In the genomic region with DNA sequence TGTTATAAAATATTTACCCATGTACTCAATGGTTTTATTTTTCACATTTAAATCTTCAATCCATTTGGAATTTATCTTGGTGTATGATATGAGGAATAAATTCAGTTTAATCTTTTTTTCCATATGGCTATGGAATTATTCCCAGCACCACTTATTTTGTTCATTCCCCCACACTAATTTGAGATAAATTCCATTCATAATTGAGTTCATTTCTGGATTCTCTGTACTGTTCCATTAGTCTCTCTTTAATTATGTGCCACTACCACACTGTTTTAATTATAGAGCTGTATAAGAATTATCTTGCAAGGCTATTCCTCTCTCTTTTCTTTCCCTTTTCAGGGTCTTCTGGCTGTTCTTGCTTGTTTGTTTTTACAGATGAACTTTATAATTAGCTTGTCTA, we compare ENCODE assay signal across 19 cellular contexts. TPM values are rescaled to one million over a fixed set of nuclear protein-coding genes. Genes with fewer than 3 reads are reported as not detected.
DNase-seq lines count a peak whose midpoint lies in the region; ATAC-seq and TF ChIP-seq lines count a peak whose summit lies in the region.
"Had no signal": no experiment of that assay in that cellular context is flagged by ENCODE, and none has a peak within 500 bp of the region (broad histone marks: within the 10 kb centered on the region; RNA-seq: fewer than 3 reads in every experiment).

No MANE protein-coding gene starts in this region.

- no peak for TF ChIP-seq POLR2A in lower leg skin (IDR thresholded peaks at IDR 0.05)

- intact Hi-C loops in lower leg skin (cut with DNase I; ENCODE audit: low total_unique reads), result no loop called here

- H3K4me3 Mint-ChIP-seq in mesothelial cell of epicardium, result no peak overlapping the region
- H3K4me3 Mint-ChIP-seq: CD14-positive monocyte; CD4-positive, alpha-beta T cell; CD8-positive, alpha-beta memory T cell; HFFc6 had no signal

- H3K4me3 ChIP-seq in lower leg skin (ENCODE audit: low read depth, poor library complexity, severe bottlenecking), result no peak overlapping the region
- H3K4me3 ChIP-seq: BLaER1 treated with 17β-estradiol and CSF1 and Interleukin-3, amounts not matched to agents 10 nM and 100 nM; HAP-1 had no signal

- ATAC-seq in SK-N-SH treated with all-trans-retinoic acid at 6 μM for 48 hours (no peak), GM18502 (IDR thresholded peaks at IDR 0.05; ENCODE audit: poor library complexity, unreplicated experiment) (no peak)

- H3K9me3 Mint-ChIP-seq in mesothelial cell of epicardium, result no peaks in the 10 kb centered on the region
- H3K9me3 Mint-ChIP-seq: CD14-positive monocyte; CD4-positive, alpha-beta T cell; CD8-positive, alpha-beta memory T cell; HFFc6 had no signal

- H3K36me3 Mint-ChIP-seq in mesothelial cell of epicardium, result no peaks in the 10 kb centered on the region
- H3K36me3 Mint-ChIP-seq: CD14-positive monocyte had no signal

- peak overlapping the region; percentile 14 for H3K27ac Mint-ChIP-seq in mesothelial cell of epicardium
- H3K27ac Mint-ChIP-seq: CD14-positive monocyte; CD4-positive, alpha-beta T cell; CD8-positive, alpha-beta memory T cell; HFFc6 had no signal

- peaks cover 6% of the 10 kb centered on the region for H3K4me1 Mint-ChIP-seq in mesothelial cell of epicardium

- H3K27me3 Mint-ChIP-seq in mesothelial cell of epicardium (ENCODE audit: low read depth), result no peaks in the 10 kb centered on the region
- H3K27me3 Mint-ChIP-seq: CD4-positive, alpha-beta T cell; CD8-positive, alpha-beta memory T cell had no signal

- DNase-seq in EH (ENCODE audit: low read depth) (peak; percentile 19), mesothelial cell of epicardium (ENCODE audit: low spot score in 2 of 2, unreplicated experiment in 2 of 2) (no peak), SKM-1 treated with dmso at 0.1 percent for 144 hours (lab: John Stamatoyannopoulos, UW; ENCODE audit: unreplicated experiment) (no peak), lower leg skin (ENCODE audit: low spot score in 2 of 2) (no peak), COLO668 (lab: John Stamatoyannopoulos, UW; ENCODE audit: unreplicated experiment) (no peak)
- DNase-seq: BE2C; Calu3; CD4-positive, alpha-beta T cell; CD8-positive, alpha-beta memory T cell; COR-L47; DMS53; DMS79 treated with DMSO at 0.1 percent for 48 hours; GOT3; HFFc6 had no signal

- TF ChIP-seq CTCF in mesothelial cell of epicardium (IDR thresholded peaks at IDR 0.05; ENCODE audit: unreplicated experiment) (no peak), lower leg skin (IDR thresholded peaks at IDR 0.05) (no peak)

TF ChIP-seq in SK-N-SH treated with all-trans-retinoic acid at 6 μM for 48 hours, 23 proteins besides CTCF, POLR2A, EP300 and RAD21:
- TF ChIP-seq TCF4 (CRISPR knock-in tag; IDR thresholded peaks at IDR 0.05; ENCODE audit: borderline replicate concordance), result peak; percentile 90
- no peak for TF ChIP-seq OSR1 (CRISPR knock-in tag; IDR thresholded peaks at IDR 0.05)
- no peak for TF ChIP-seq SNAI2 (CRISPR knock-in tag; IDR thresholded peaks at IDR 0.05)
- TF ChIP-seq, protein P1, sequence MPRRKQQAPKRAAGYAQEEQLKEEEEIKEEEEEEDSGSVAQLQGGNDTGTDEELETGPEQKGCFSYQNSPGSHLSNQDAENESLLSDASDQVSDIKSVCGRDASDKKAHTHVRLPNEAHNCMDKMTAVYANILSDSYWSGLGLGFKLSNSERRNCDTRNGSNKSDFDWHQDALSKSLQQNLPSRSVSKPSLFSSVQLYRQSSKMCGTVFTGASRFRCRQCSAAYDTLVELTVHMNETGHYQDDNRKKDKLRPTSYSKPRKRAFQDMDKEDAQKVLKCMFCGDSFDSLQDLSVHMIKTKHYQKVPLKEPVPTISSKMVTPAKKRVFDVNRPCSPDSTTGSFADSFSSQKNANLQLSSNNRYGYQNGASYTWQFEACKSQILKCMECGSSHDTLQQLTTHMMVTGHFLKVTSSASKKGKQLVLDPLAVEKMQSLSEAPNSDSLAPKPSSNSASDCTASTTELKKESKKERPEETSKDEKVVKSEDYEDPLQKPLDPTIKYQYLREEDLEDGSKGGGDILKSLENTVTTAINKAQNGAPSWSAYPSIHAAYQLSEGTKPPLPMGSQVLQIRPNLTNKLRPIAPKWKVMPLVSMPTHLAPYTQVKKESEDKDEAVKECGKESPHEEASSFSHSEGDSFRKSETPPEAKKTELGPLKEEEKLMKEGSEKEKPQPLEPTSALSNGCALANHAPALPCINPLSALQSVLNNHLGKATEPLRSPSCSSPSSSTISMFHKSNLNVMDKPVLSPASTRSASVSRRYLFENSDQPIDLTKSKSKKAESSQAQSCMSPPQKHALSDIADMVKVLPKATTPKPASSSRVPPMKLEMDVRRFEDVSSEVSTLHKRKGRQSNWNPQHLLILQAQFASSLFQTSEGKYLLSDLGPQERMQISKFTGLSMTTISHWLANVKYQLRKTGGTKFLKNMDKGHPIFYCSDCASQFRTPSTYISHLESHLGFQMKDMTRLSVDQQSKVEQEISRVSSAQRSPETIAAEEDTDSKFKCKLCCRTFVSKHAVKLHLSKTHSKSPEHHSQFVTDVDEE (CRISPR knock-in tag; IDR thresholded peaks at IDR 0.05), result peak; percentile 64; the same call in 1 of the 2 replicates
- TF ChIP-seq ISL1 (CRISPR knock-in tag; IDR thresholded peaks at IDR 0.05), result peak; percentile 40

RNA-seq across cellular contexts. Expression of a gene that starts 34.6 kb away (rescaled TPM):
- total RNA-seq in mesothelial cell of epicardium, result 33.5 to 38.4 TPM (median 36.7 TPM) in 3 replicates
- total RNA-seq in lower leg skin, result 10 to 100 TPM; 14.7 to 23.1 (median 19.4) TPM
